Comparison of ENCODE assay signal across 17 cellular contexts in genomic region chr16:51157698-51158097, GRCh38. TPM values are rescaled to one million over a fixed set of nuclear protein-coding genes. Genes with fewer than 3 reads are reported as not detected.
"Had no signal": no experiment of that assay in that cellular context is flagged by ENCODE, and none has a peak within 500 bp of the region (broad histone marks: within the 10 kb centered on the region; RNA-seq: fewer than 3 reads in every experiment).

No MANE protein-coding gene starts in this region.

- DNase-seq: activated CD4-positive, alpha-beta T cell treated with anti-CD3 and anti-CD28 coated beads, Interleukin-2, amount 50 U/mL, for 48 hours; activated naive CD4-positive, alpha-beta T cell treated with anti-CD3 and anti-CD28 coated beads for 36 hours; activated T-cell treated with anti-CD3 and anti-CD28 coated beads, Interleukin-2, amount 50 U/mL, for 1 hour; dorsolateral prefrontal cortex; endodermal cell; erythroblast; hypothalamus; retina; stimulated activated CD4-positive, alpha-beta T cell treated with anti-CD3 and anti-CD28 coated beads, Interleukin-2, amount 100 ng/mL, for 48 hours; stimulated activated naive B cell treated with anti-CD40 and anti-IgM and Interleukin-4, amounts not matched to agents 10 μg/mL and 1 μg/mL and 100 μg/mL, for 72 hours; T-helper 1 cell; T1000; tibial artery had no signal

- H3K9me3 ChIP-seq: neutrophil, tibial artery had no signal

- H3K36me3 ChIP-seq: neutrophil, tibial artery had no signal

- H3K9me3 Mint-ChIP-seq: activated naive CD4-positive, alpha-beta T cell treated with anti-CD3 and anti-CD28 coated beads for 36 hours; activated T-helper 2 cell treated with anti-CD3 and anti-CD28 coated beads, Interferon-gamma antibody, Interleukin-2, Interleukin-4, amounts not matched to agents 10 μg/mL and 5 μg/mL and 100 μg/mL, durations not matched to agents 14 hours and 24 hours and 36 hours; stimulated activated naive B cell treated with anti-CD40 and anti-IgM and Interleukin-4, amounts not matched to agents 10 μg/mL and 1 μg/mL and 100 μg/mL, for 72 hours had no signal

- H3K27ac Mint-ChIP-seq: activated naive CD4-positive, alpha-beta T cell treated with anti-CD3 and anti-CD28 coated beads for 36 hours; activated T-helper 2 cell treated with anti-CD3 and anti-CD28 coated beads, Interferon-gamma antibody, Interleukin-2, Interleukin-4, amounts not matched to agents 10 μg/mL and 5 μg/mL and 100 μg/mL, durations not matched to agents 14 hours and 24 hours and 36 hours; endodermal cell; stimulated activated naive B cell treated with anti-CD40 and anti-IgM and Interleukin-4, amounts not matched to agents 10 μg/mL and 1 μg/mL and 100 μg/mL, for 72 hours had no signal

- H3K4me3 Mint-ChIP-seq: activated naive CD4-positive, alpha-beta T cell treated with anti-CD3 and anti-CD28 coated beads for 36 hours; endodermal cell; stimulated activated naive B cell treated with anti-CD40 and anti-IgM and Interleukin-4, amounts not matched to agents 10 μg/mL and 1 μg/mL and 100 μg/mL, for 72 hours had no signal

- H3K4me3 ChIP-seq: lung, tibial artery had no signal

- ATAC-seq: stimulated activated naive B cell treated with anti-CD40 and anti-IgM and Interleukin-4, amounts not matched to agents 10 μg/mL and 1 μg/mL and 100 μg/mL, for 72 hours had no signal

- H3K27ac ChIP-seq: neutrophil, tibial artery had no signal

RNA-seq across cellular contexts. Expression of gene SALL1, which starts 6.6 kb away (rescaled TPM):
- total RNA-seq: activated naive CD4-positive, alpha-beta T cell treated with anti-CD3 and anti-CD28 coated beads for 36 hours; activated T-helper 2 cell treated with anti-CD3 and anti-CD28 coated beads, Interferon-gamma antibody, Interleukin-2, Interleukin-4, amounts not matched to agents 10 μg/mL and 5 μg/mL and 100 μg/mL, durations not matched to agents 14 hours and 24 hours and 36 hours; skeletal muscle tissue had no signal
